Comparison of ENCODE assay signal across 8 cellular contexts in the genomic region with DNA sequence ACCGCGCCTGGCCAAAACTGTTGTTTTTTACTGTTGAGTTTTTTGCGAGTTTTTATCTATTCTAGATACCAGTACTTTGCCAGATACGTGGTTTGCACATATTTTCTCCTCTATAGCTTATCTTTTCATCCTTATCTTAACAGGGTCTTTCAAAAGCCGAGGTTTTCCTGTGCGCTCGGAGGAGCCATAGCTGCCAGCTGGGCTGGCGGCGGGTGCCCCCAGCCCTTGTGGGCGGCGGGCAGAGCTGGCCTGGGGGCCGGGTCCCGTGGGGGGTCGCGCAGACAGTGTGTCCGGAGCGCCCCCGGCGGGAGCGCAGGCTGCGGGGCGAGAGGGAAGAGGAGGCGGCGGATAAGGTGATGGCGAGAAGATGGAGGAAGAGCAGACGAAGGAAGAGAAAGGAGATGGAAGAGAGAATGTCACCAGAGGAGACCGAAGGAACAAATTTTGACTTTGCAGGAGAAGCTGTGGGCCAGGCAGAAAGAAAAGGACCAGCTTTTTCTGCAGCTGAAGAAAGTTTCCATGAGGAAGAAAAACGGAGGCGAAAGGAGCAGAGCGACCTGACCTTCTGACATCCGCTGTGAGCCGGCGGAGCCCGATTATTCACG. TPM values are rescaled to one million over a fixed set of nuclear protein-coding genes. Genes with fewer than 3 reads are reported as not detected.
DNase-seq lines count a peak whose midpoint lies in the region; ATAC-seq, FAIRE-seq and TF ChIP-seq lines count a peak whose summit lies in the region.

No MANE protein-coding gene starts in this region.

- H3K4me1 ChIP-seq in astrocyte (ENCODE audit: insufficient read depth, low read length) (peaks cover 7% of the 10 kb centered on the region), lung (ENCODE audit: control insufficient read depth in 2 of 2, insufficient read depth in 2 of 2, low read length in 2 of 2) (peaks cover 0 to 4% of the 10 kb centered on the region in 2 donors)

- peak overlapping the region; percentile 63 for H3K9ac ChIP-seq in astrocyte (ENCODE audit: low read length)

- no peaks in the 10 kb centered on the region for H4K20me1 ChIP-seq in astrocyte (ENCODE audit: insufficient read depth, low read length)

- H3K4me3 Mint-ChIP-seq in astrocyte (ENCODE audit: unreplicated experiment) = no peak overlapping the region
- H3K4me3 Mint-ChIP-seq in type B pancreatic cell = peak overlapping the region; percentile 76

- TF ChIP-seq CTCF in AG10803 (conservative IDR thresholded peaks at IDR 0.05; ENCODE audit: low read length) (no peak), astrocyte (IDR thresholded peaks at IDR 0.05; ENCODE audit: insufficient read depth, low read depth, low read length) (no peak), lung (IDR thresholded peaks at IDR 0.05; ENCODE audit: control extremely low read depth, extremely low read depth) (no peak), type B pancreatic cell (conservative IDR thresholded peaks at IDR 0.05) (no peak)

- H3K4me1 Mint-ChIP-seq in astrocyte (ENCODE audit: low read depth, unreplicated experiment) = no peaks in the 10 kb centered on the region
- H3K4me1 Mint-ChIP-seq in type B pancreatic cell (ENCODE audit: unreplicated experiment) = no peaks in the 10 kb centered on the region

- peaks cover 5% of the 10 kb centered on the region for H3K27me3 Mint-ChIP-seq in astrocyte (ENCODE audit: low read depth, unreplicated experiment)
- H3K27me3 Mint-ChIP-seq in type B pancreatic cell = peaks cover 8% of the 10 kb centered on the region

- peak; percentile 9 for ATAC-seq in GM18873 (IDR thresholded peaks at IDR 0.05; ENCODE audit: low FRiP score, unreplicated experiment)
- peak; percentile 25 for ATAC-seq in HG03139 (IDR thresholded peaks at IDR 0.05; ENCODE audit: unreplicated experiment)
- peak; percentile 10 for ATAC-seq in lung (ENCODE audit: insufficient read depth, low FRiP score)

- peak overlapping the region; percentile 89 for H3K4me2 ChIP-seq in astrocyte (ENCODE audit: low read length)

- FAIRE-seq in astrocyte (lab: Jason Lieb, UNC) = no peak

- DNase-seq in AG10803 (ENCODE audit: low read depth) = no peak
- DNase-seq in astrocyte (ENCODE audit: low read depth) = no peak
- DNase-seq in lung (ENCODE audit: low spot score) = no peak
- no peak for DNase-seq in type B pancreatic cell (ENCODE audit: extremely low spot score, unreplicated experiment)
- DNase-seq in NCI-H1694 (lab: John Stamatoyannopoulos, UW) = no peak
- no peak for DNase-seq in COR-L47 (lab: John Stamatoyannopoulos, UW)

- H3K9me3 ChIP-seq in astrocyte (ENCODE audit: insufficient read depth, low read depth, low read length) (no peaks in the 10 kb centered on the region), lung (ENCODE audit: control insufficient read depth in 2 of 2, insufficient read depth in 1 of 2, low read length in 1 of 2) (no peaks in the 10 kb centered on the region)

- H3K27ac Mint-ChIP-seq in astrocyte (ENCODE audit: unreplicated experiment) = no peak overlapping the region
- no peak overlapping the region for H3K27ac Mint-ChIP-seq in type B pancreatic cell

- peak overlapping the region; percentile 55 for H3K4me3 ChIP-seq in AG10803 (ENCODE audit: low read length)
- H3K4me3 ChIP-seq in astrocyte (ENCODE audit: insufficient read depth, low read depth, low read length) = peak overlapping the region; percentile 55
- peak overlapping the region; percentile 21 for H3K4me3 ChIP-seq in lung

- no peak overlapping the region for H3K27ac ChIP-seq in astrocyte (ENCODE audit: low read depth, low read length)
- no peak overlapping the region for H3K27ac ChIP-seq in lung (ENCODE audit: low read depth in 1 of 2, low read length in 1 of 2)

- H2AFZ ChIP-seq in astrocyte (ENCODE audit: low read depth, low read length) = peak overlapping the region; percentile 92

- H3K36me3 ChIP-seq in astrocyte (ENCODE audit: insufficient read depth, low read length) = no peaks in the 10 kb centered on the region
- H3K36me3 ChIP-seq in lung (ENCODE audit: control insufficient read depth in 2 of 2, insufficient read depth in 2 of 2, low read length in 2 of 2) = no peaks in the 10 kb centered on the region

- H3K27me3 ChIP-seq in astrocyte (ENCODE audit: insufficient read depth, low read length) (no peaks in the 10 kb centered on the region), lung (ENCODE audit: control insufficient read depth, insufficient read depth) (no peaks in the 10 kb centered on the region)

- WGBS in lung, 2 donors = 6 to 7% methylated on average over 35 of the region's 35 CpGs

- H3K79me2 ChIP-seq in astrocyte (ENCODE audit: insufficient read depth, low read length) = no peaks in the 10 kb centered on the region

- H3K9me3 Mint-ChIP-seq in astrocyte (ENCODE audit: unreplicated experiment) (no peaks in the 10 kb centered on the region), type B pancreatic cell (no peaks in the 10 kb centered on the region)

- H3K36me3 Mint-ChIP-seq in astrocyte (ENCODE audit: low read depth, unreplicated experiment) (no peaks in the 10 kb centered on the region), type B pancreatic cell (no peaks in the 10 kb centered on the region)

RNA-seq across cellular contexts. Expression of a gene that starts 11.0 kb away (rescaled TPM):
- total RNA-seq in astrocyte (323 and 337 TPM in 2 replicates), lung (100 to 1,000 TPM; 235 to 683 TPM), type B pancreatic cell (ENCODE audit: low replicate concordance) (477 and 480 TPM in 2 replicates)
- 100 to 1,000 TPM; 252 to 372 TPM for polyA plus RNA-seq in lung

RNA-seq across cellular contexts. Expression of a gene that starts 33.9 kb away (rescaled TPM):
- 9.2 and 13.1 TPM in 2 replicates for total RNA-seq in astrocyte
- total RNA-seq in lung = 10 to 100 TPM; 12.2 to 16.9 TPM
- polyA plus RNA-seq in lung = 10 to 100 TPM; 12.9 to 13.7 TPM
- 33.6 and 64.2 TPM in 2 replicates for total RNA-seq in type B pancreatic cell (ENCODE audit: low replicate concordance)

RNA-seq across cellular contexts. Expression of a gene that starts 55.2 kb away (rescaled TPM):
- total RNA-seq in astrocyte (not detected in 2 replicates), lung (under 1 TPM; 0.15 to 0.23 TPM), type B pancreatic cell (ENCODE audit: low replicate concordance) (not detected in 2 replicates)
- polyA plus RNA-seq in lung = under 1 TPM; 0.07 to 0.10 TPM
